16 cellular contexts compared by ENCODE assay signal in genomic region chr1:18088077-18088594, GRCh38. TPM values are rescaled to one million over a fixed set of nuclear protein-coding genes. Genes with fewer than 3 reads are reported as not detected.
DNase-seq lines count a peak whose midpoint lies in the region; ATAC-seq lines count a peak whose summit lies in the region.
"Had no signal": no experiment of that assay in that cellular context is flagged by ENCODE, and none has a peak within 500 bp of the region (broad histone marks: within the 10 kb centered on the region; RNA-seq: fewer than 3 reads in every experiment).

No MANE protein-coding gene starts in this region.

- H4K12ac ChIP-seq in trophoblast cell (ENCODE audit: low read depth, low read length) = no peak overlapping the region

- no peak overlapping the region for H3K23ac ChIP-seq in trophoblast cell (ENCODE audit: low read length)

- no peak overlapping the region for H3K4ac ChIP-seq in trophoblast cell (ENCODE audit: low read depth, low read length)

- H4K91ac ChIP-seq in trophoblast cell (ENCODE audit: low read depth, low read length) = no peak overlapping the region

- no peak for ATAC-seq in HG03135 (IDR thresholded peaks at IDR 0.05; ENCODE audit: unreplicated experiment)
- no peak for ATAC-seq in HG02571 (IDR thresholded peaks at IDR 0.05; ENCODE audit: unreplicated experiment)
- no peak for ATAC-seq in GM19351 (IDR thresholded peaks at IDR 0.05; ENCODE audit: unreplicated experiment)

- H3K9ac ChIP-seq in trophoblast cell (ENCODE audit: low read length) = no peak overlapping the region
- H3K9ac ChIP-seq: BLaER1 treated with 17β-estradiol and CSF1 and Interleukin-3, amounts not matched to agents 10 nM and 100 nM had no signal

- DNase-seq in NCI-H2107 treated with DMSO at 0.1 percent for 48 hours (lab: John Stamatoyannopoulos, UW; ENCODE audit: unreplicated experiment) (peak; percentile 27), NCI-H2107 (lab: John Stamatoyannopoulos, UW) (no peak), NCI-H2196 (lab: John Stamatoyannopoulos, UW; ENCODE audit: unreplicated experiment) (peak; percentile 40), islet precursor cell (peak; percentile 77), trophoblast cell (no peak)
- DNase-seq: AML-193; Calu3; CD4-positive, CD25-positive, alpha-beta regulatory T cell; DMS 273 treated with DMSO at 0.1 percent for 48 hours; GOT3; HCEC 1CT had no signal

- H3K9me3 ChIP-seq in trophoblast cell (ENCODE audit: insufficient read depth, low read depth, low read length) = no peaks in the 10 kb centered on the region
- H3K9me3 ChIP-seq: BLaER1 treated with 17β-estradiol and CSF1 and Interleukin-3, amounts not matched to agents 10 nM and 100 nM had no signal

- no peak overlapping the region for H2AK5ac ChIP-seq in trophoblast cell (ENCODE audit: low read length)

- H2BK12ac ChIP-seq in trophoblast cell (ENCODE audit: low read length) = no peak overlapping the region

- H4K8ac ChIP-seq in trophoblast cell (ENCODE audit: low read depth, low read length) = no peak overlapping the region

- H3K4me2 ChIP-seq in trophoblast cell (ENCODE audit: low read length) = no peak overlapping the region
- H3K4me2 ChIP-seq: BLaER1 treated with 17β-estradiol and CSF1 and Interleukin-3, amounts not matched to agents 10 nM and 100 nM had no signal

- H3K18ac ChIP-seq in trophoblast cell (ENCODE audit: low read length) = no peak overlapping the region

- no peak overlapping the region for H2BK5ac ChIP-seq in trophoblast cell (ENCODE audit: low read depth, low read length, poor library complexity)

- peaks cover 34 to 44% of the 10 kb centered on the region in 2 experiments for H3K4me1 ChIP-seq in trophoblast cell (ENCODE audit: control insufficient read depth in 1 of 2, insufficient read depth in 2 of 2, low read length in 2 of 2)
- H3K4me1 ChIP-seq: BLaER1 treated with 17β-estradiol and CSF1 and Interleukin-3, amounts not matched to agents 10 nM and 100 nM had no signal

- H2AFZ ChIP-seq in trophoblast cell (ENCODE audit: insufficient read depth, low read length, poor library complexity) = no peak overlapping the region

- H3K27ac ChIP-seq in trophoblast cell (ENCODE audit: low read depth, low read length) = peak overlapping the region; percentile 6
- H3K27ac ChIP-seq: 22Rv1; BLaER1 treated with 17β-estradiol and CSF1 and Interleukin-3, amounts not matched to agents 10 nM and 100 nM had no signal

- no peaks in the 10 kb centered on the region for H3K27me3 ChIP-seq in trophoblast cell (ENCODE audit: insufficient read depth, low read length)
- H3K27me3 ChIP-seq: BLaER1 treated with 17β-estradiol and CSF1 and Interleukin-3, amounts not matched to agents 10 nM and 100 nM had no signal

- WGBS in trophoblast cell (ENCODE audit: extremely low coverage, insufficient coverage, insufficient read length) = no CpG with 5 or more reads among the region's 10 CpGs

- H2BK120ac ChIP-seq in trophoblast cell (ENCODE audit: insufficient read depth, low read length, poor library complexity) = no peak overlapping the region

- no peaks in the 10 kb centered on the region for H3K36me3 ChIP-seq in trophoblast cell (ENCODE audit: control insufficient read depth in 1 of 2, insufficient read depth in 2 of 2, low read length in 2 of 2)
- H3K36me3 ChIP-seq: BLaER1 treated with 17β-estradiol and CSF1 and Interleukin-3, amounts not matched to agents 10 nM and 100 nM had no signal

- no peaks in the 10 kb centered on the region for H3K79me2 ChIP-seq in trophoblast cell (ENCODE audit: control insufficient read depth, insufficient read depth, low read length, poor library complexity)

- peaks cover 4% of the 10 kb centered on the region for H3K79me1 ChIP-seq in trophoblast cell (ENCODE audit: low read length)

- no peak overlapping the region for H3K4me3 ChIP-seq in trophoblast cell (ENCODE audit: low read depth, low read length)
- H3K4me3 ChIP-seq: BLaER1 treated with 17β-estradiol and CSF1 and Interleukin-3, amounts not matched to agents 10 nM and 100 nM had no signal

- no peak overlapping the region for H3K14ac ChIP-seq in trophoblast cell (ENCODE audit: low read length)

RNA-seq across cellular contexts. Expression of gene IGSF21, which starts 19.5 kb away (rescaled TPM):
- 0.15 and 0.27 TPM in 2 replicates for polyA plus RNA-seq in trophoblast cell (2013)
- polyA plus RNA-seq: CD4-positive, CD25-positive, alpha-beta regulatory T cell had no signal

Comparison
In these comparisons a context has a peak if more than half of its experiments do, and no peak if none do; other contexts are left out.
1. DNase-seq: peak in NCI-H2107 treated with DMSO at 0.1 percent for 48 hours (single experiment), NCI-H2196 (single experiment) and islet precursor cell (single experiment); none in NCI-H2107 (single experiment) and trophoblast cell (0 of 2).